8 cellular contexts compared by ENCODE assay signal in the genomic region with DNA sequence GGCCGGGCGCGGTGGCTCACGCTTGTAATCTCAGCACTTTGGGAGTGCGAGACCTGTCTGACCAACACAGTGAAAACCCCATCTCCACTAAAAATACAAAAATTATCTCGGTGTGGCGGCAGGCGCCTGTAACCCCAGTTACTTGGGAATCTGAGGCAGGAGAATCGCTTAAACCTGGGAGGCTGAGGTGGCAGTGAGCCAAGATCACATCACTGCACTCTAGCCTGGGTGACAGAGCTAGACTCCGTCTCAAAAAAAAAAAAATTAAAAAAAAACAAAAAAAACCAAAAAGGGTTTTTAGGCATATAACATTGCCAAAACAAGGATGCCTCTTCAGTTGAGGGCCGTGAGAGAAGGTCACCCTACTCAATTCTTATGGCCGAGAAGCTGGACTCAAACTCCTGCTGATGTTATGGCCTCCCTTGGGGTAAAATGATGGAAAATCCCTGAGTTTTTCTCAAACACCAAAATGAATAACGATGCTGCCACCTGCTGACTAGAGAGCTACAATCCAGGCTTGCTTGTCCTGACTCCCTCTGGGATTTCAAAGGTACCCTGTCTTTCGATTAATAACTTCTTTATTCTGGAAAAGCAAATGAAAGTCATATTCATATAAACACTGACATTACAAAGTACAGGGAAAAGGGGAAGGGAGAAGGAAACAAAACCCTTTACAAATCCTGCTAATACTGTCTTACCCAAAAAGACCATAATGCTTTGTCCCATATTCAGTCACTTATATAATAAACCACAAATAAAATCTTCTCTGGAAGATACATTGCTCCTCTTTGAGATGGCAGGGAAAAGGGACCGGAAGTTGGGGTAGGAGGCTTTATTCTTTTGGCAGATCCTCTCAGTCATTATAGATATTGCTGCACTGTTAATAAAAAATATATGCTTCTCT. TPM values are rescaled to one million over a fixed set of nuclear protein-coding genes. Genes with fewer than 3 reads are reported as not detected.
DNase-seq lines count a peak whose midpoint lies in the region; ATAC-seq, FAIRE-seq and TF ChIP-seq lines count a peak whose summit lies in the region.

No MANE protein-coding gene starts in this region.

- H3K4me1 Mint-ChIP-seq in osteocyte (ENCODE audit: unreplicated experiment) = peaks cover 18% of the 10 kb centered on the region

- peak; percentile 81 to 82 for TF ChIP-seq RAD21 in A549 (conservative IDR thresholded peaks at IDR 0.05 in 1 of 2, IDR thresholded peaks at IDR 0.05 in 1 of 2)

- peak; percentile 61 to 70 for DNase-seq in A549 (ENCODE audit: low read depth in 1 of 2, low spot score in 1 of 2)
- peak; percentile 48 for DNase-seq in ELF-1 (ENCODE audit: low read depth, low spot score)
- DNase-seq in NCI-H1105 treated with DMSO at 0.1 percent for 48 hours (lab: John Stamatoyannopoulos, UW) = peak; percentile 46
- peak; percentile 84 for DNase-seq in fibroblast of villous mesenchyme (ENCODE audit: low read depth)
- no peak for DNase-seq in osteocyte (ENCODE audit: extremely low spot score, unreplicated experiment)

- ATAC-seq in A549 (peak; percentile 85 to 88), GM18511 (IDR thresholded peaks at IDR 0.05; ENCODE audit: unreplicated experiment) (no peak), GM21619 (IDR thresholded peaks at IDR 0.05; ENCODE audit: unreplicated experiment) (no peak)

- H3K9me3 Mint-ChIP-seq in osteocyte (ENCODE audit: unreplicated experiment) = no peaks in the 10 kb centered on the region

- POLR2A ChIA-PET in A549 (lab: Yijun Ruan, JAX) = interaction anchor here (0.9 to 3.3 kb wide), 6 partner anchors 21 to 274 kb away, joined by 3 to 28 read pairs (median 4); a partner anchor contains a TSS

- no peak for TF ChIP-seq EP300 in A549 (IDR thresholded peaks at IDR 0.05)

- TF ChIP-seq CTCF in A549 (IDR thresholded peaks at IDR 0.05) = peak; percentile 76
- peak; percentile 78 for TF ChIP-seq CTCF in VCaP (conservative IDR thresholded peaks at IDR 0.05)
- peak; percentile 76 for TF ChIP-seq CTCF in fibroblast of villous mesenchyme (IDR thresholded peaks at IDR 0.05; ENCODE audit: insufficient read depth, low read depth, low read length)
- TF ChIP-seq CTCF in osteocyte (IDR thresholded peaks at IDR 0.05) = peak; percentile 82

- no peaks in the 10 kb centered on the region for H3K27me3 Mint-ChIP-seq in osteocyte (ENCODE audit: unreplicated experiment)

- no peak overlapping the region for H3K4me3 Mint-ChIP-seq in osteocyte (ENCODE audit: unreplicated experiment)

- 58% methylated on average over 15 of the region's 15 CpGs for WGBS in A549 (ENCODE audit: missing lambda C conversion rate)

- no peak overlapping the region for H3K4me3 ChIP-seq in A549
- no peak overlapping the region for H3K4me3 ChIP-seq in fibroblast of villous mesenchyme (ENCODE audit: low read depth, low read length)

- CTCF ChIA-PET in A549 (lab: Yijun Ruan, JAX) = interaction anchor here (0.6 to 5.6 kb wide), 24 partner anchors 8 to 499 kb away, joined by 3 to 48 read pairs (median 4); a partner anchor contains a TSS

- H3K9me3 ChIP-seq in A549 = no peaks in the 10 kb centered on the region

- H3K4me1 ChIP-seq in A549 = peaks cover 16% of the 10 kb centered on the region

- no peak for FAIRE-seq in A549 (lab: Jason Lieb, UNC)

- H3K27ac ChIP-seq in A549 = peak overlapping the region; percentile 9 to 78; a peak in 4 of 6 replicates
- no peak overlapping the region for H3K27ac ChIP-seq in VCaP

- peaks cover 5% of the 10 kb centered on the region for H3K36me3 Mint-ChIP-seq in osteocyte (ENCODE audit: unreplicated experiment)

- peak overlapping the region; percentile 89 for H3K27ac Mint-ChIP-seq in osteocyte (ENCODE audit: unreplicated experiment)

- no peak overlapping the region; the same call in 2 of the 3 replicates for H3K4me2 ChIP-seq in A549

- TF ChIP-seq POLR2A in A549 (IDR thresholded peaks at IDR 0.05; ENCODE audit: low read length) = no peak

TF ChIP-seq in A549, 52 proteins besides CTCF, POLR2A, EP300 and RAD21:
- TF ChIP-seq ESRRA (IDR thresholded peaks at IDR 0.05; ENCODE audit: borderline replicate concordance, low read length) (no peak), SMC3 (IDR thresholded peaks at IDR 0.05) (peak; percentile 64), FOXS1 (CRISPR knock-in tag; IDR thresholded peaks at IDR 0.05) (no peak)

RNA-seq across cellular contexts. Expression of a gene that starts 10.7 kb away (rescaled TPM):
- 0.81 and 0.85 TPM in 2 replicates for polyA plus RNA-seq in A549 (2011; rRNA removed)
- polyA plus RNA-seq in A549 (2012; cell fraction: cytosol; rRNA removed) = 0.99 and 2.0 TPM in 2 replicates
- 0.61 and 0.98 TPM in 2 replicates for polyA plus RNA-seq in A549 (2012; cell fraction: nucleus; rRNA removed)
- polyA plus RNA-seq in A549 (2017; fragmentation: RNase III; extraction: RNeasy Plus Mini Kit Qiagen cat#74134 plus additional on column Dnase treatment) = 1.8 to 2.3 TPM (median 2.0 TPM) in 3 replicates
- polyA minus RNA-seq in A549 (2011; rRNA and poly(A)+ RNA removed) = 1.0 and 1.5 TPM in 2 replicates
- total RNA-seq in fibroblast of villous mesenchyme = 3.9 and 5.2 TPM in 2 replicates
- total RNA-seq in osteocyte = 0.56 and 1.6 TPM in 2 replicates

RNA-seq across cellular contexts. Expression of a gene that starts 40.1 kb away (rescaled TPM):
- polyA plus RNA-seq in A549 (2011; rRNA removed) (33.8 and 38.3 TPM in 2 replicates), A549 (2017; fragmentation: RNase III; extraction: RNeasy Plus Mini Kit Qiagen cat#74134 plus additional on column Dnase treatment) (15.8 to 18.3 TPM (median 17.6 TPM) in 3 replicates)
- 12.7 and 13.7 TPM in 2 replicates for polyA plus RNA-seq in A549 (2012; cell fraction: cytosol; rRNA removed)
- polyA plus RNA-seq in A549 (2012; cell fraction: nucleus; rRNA removed) = 2.9 and 5.4 TPM in 2 replicates
- 7.4 and 12.9 TPM in 2 replicates for polyA minus RNA-seq in A549 (2011; rRNA and poly(A)+ RNA removed)
- total RNA-seq in fibroblast of villous mesenchyme (27.1 and 38.9 TPM in 2 replicates), osteocyte (21.7 and 22.6 TPM in 2 replicates)

RNA-seq across cellular contexts. Expression of a gene that starts 45.6 kb away (rescaled TPM):
- polyA plus RNA-seq in A549 (2011; rRNA removed) = not detected in 2 replicates
- polyA plus RNA-seq in A549 (2012; cell fraction: cytosol; rRNA removed) = not detected in 2 replicates
- polyA plus RNA-seq in A549 (2012; cell fraction: nucleus; rRNA removed) = not detected in 2 replicates
- not detected in 3 replicates for polyA plus RNA-seq in A549 (2017; fragmentation: RNase III; extraction: RNeasy Plus Mini Kit Qiagen cat#74134 plus additional on column Dnase treatment)
- under 0.01 TPM in 1 of 2 replicates, not detected in the other for polyA minus RNA-seq in A549 (2011; rRNA and poly(A)+ RNA removed)
- total RNA-seq in fibroblast of villous mesenchyme = not detected in 2 replicates
- total RNA-seq in osteocyte = not detected in 2 replicates

RNA-seq across cellular contexts. Expression of a gene that starts 49.9 kb away (rescaled TPM):
- polyA plus RNA-seq in A549 (2011; rRNA removed) = 23.8 and 25.5 TPM in 2 replicates
- polyA plus RNA-seq in A549 (2012; cell fraction: cytosol; rRNA removed) = 15.7 and 17.0 TPM in 2 replicates
- 13.5 and 19.2 TPM in 2 replicates for polyA plus RNA-seq in A549 (2012; cell fraction: nucleus; rRNA removed)
- polyA plus RNA-seq in A549 (2017; fragmentation: RNase III; extraction: RNeasy Plus Mini Kit Qiagen cat#74134 plus additional on column Dnase treatment) = 14.5 to 14.9 TPM (median 14.5 TPM) in 3 replicates
- 7.1 and 10.8 TPM in 2 replicates for polyA minus RNA-seq in A549 (2011; rRNA and poly(A)+ RNA removed)
- 23.8 and 25.0 TPM in 2 replicates for total RNA-seq in fibroblast of villous mesenchyme
- total RNA-seq in osteocyte = 21.2 and 23.3 TPM in 2 replicates

Comparison
In these comparisons a context has a peak if more than half of its experiments do, and no peak if none do; other contexts are left out.
1. ATAC-seq: peak in A549 (2 of 2); none in GM18511 (single experiment) and GM21619 (single experiment).
2. Peak in every context shown above with its lines, with median percentiles within 50 percentile points of each other: CTCF ChIP-seq.